ENCODE assay signal across 9 cellular contexts in the genomic region with DNA sequence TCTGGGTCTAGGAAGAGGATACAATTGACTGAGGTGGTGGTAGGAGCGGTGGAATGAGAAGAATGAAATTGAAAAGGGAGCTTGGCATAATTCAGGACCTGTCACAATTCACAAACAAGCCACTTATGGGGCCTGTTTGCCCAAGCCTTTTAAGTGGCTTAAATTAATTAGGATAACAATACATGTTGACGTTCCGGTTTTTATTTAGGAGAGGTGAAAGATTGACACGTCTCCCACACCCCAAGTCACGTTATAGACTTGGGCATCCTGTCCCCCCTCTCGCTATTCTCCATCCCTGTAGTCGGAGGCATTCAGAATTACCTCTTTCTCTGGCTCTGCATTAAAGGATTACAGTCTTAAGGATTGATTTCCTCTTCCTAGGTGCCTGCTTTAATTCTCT. TPM values are rescaled to one million over a fixed set of nuclear protein-coding genes. Genes with fewer than 3 reads are reported as not detected.
DNase-seq lines count a peak whose midpoint lies in the region; ATAC-seq, FAIRE-seq and TF ChIP-seq lines count a peak whose summit lies in the region.
"Had no signal": no experiment of that assay in that cellular context is flagged by ENCODE, and none has a peak within 500 bp of the region (broad histone marks: within the 10 kb centered on the region; RNA-seq: fewer than 3 reads in every experiment).

No MANE protein-coding gene starts in this region.

- POLR2A ChIA-PET in activated CD4-positive, alpha-beta memory T cell treated with anti-CD3 and anti-CD28 coated beads for 36 hours (lab: Charles Lee): interaction anchor here (0.9 to 2.3 kb wide), 2 partner anchors 15 to 53 kb away, joined by 3 to 10 read pairs; a partner anchor contains a TSS

- H3K27me3 Mint-ChIP-seq in T-helper 1 cell treated with Interleukin-12 subunit alpha and Interleukin-12 subunit beta and Interleukin-4 antibody, amounts not matched to agents 30 μg/mL and 1 μg/mL, for 36 hours (ENCODE audit: low read depth): peaks cover 15% of the 10 kb centered on the region
- H3K27me3 Mint-ChIP-seq in activated CD4-positive, alpha-beta memory T cell treated with anti-CD3 and anti-CD28 coated beads for 36 hours: no peaks in the 10 kb centered on the region
- no peaks in the 10 kb centered on the region for H3K27me3 Mint-ChIP-seq in stimulated activated naive CD8-positive, alpha-beta T cell treated with anti-CD3 and anti-CD28 coated beads, Interleukin-15, amount 100 ng/mL, for 72 hours

- no peak for FAIRE-seq in GM12892 (lab: Jason Lieb, UNC)

- H3K9me3 Mint-ChIP-seq in T-helper 1 cell treated with Interleukin-12 subunit alpha and Interleukin-12 subunit beta and Interleukin-4 antibody, amounts not matched to agents 30 μg/mL and 1 μg/mL, for 36 hours: no peaks in the 10 kb centered on the region
- no peaks in the 10 kb centered on the region for H3K9me3 Mint-ChIP-seq in activated CD4-positive, alpha-beta memory T cell treated with anti-CD3 and anti-CD28 coated beads for 36 hours
- no peaks in the 10 kb centered on the region for H3K9me3 Mint-ChIP-seq in stimulated activated naive CD8-positive, alpha-beta T cell treated with anti-CD3 and anti-CD28 coated beads, Interleukin-15, amount 100 ng/mL, for 72 hours

- TF ChIP-seq POLR2A in GM12892 (IDR thresholded peaks at IDR 0.05; ENCODE audit: low read depth, low read length): no peak

- peaks cover 23% of the 10 kb centered on the region for H3K4me1 Mint-ChIP-seq in T-helper 1 cell treated with Interleukin-12 subunit alpha and Interleukin-12 subunit beta and Interleukin-4 antibody, amounts not matched to agents 30 μg/mL and 1 μg/mL, for 36 hours (ENCODE audit: low read depth)
- H3K4me1 Mint-ChIP-seq in activated CD4-positive, alpha-beta memory T cell treated with anti-CD3 and anti-CD28 coated beads for 36 hours (ENCODE audit: low read depth): peaks cover 19% of the 10 kb centered on the region
- H3K4me1 Mint-ChIP-seq in stimulated activated naive CD8-positive, alpha-beta T cell treated with anti-CD3 and anti-CD28 coated beads, Interleukin-15, amount 100 ng/mL, for 72 hours: peaks cover 28% of the 10 kb centered on the region

- no peaks in the 10 kb centered on the region for H3K9me3 ChIP-seq in iPS-18c (ENCODE audit: control insufficient read depth, insufficient read depth, low read length)

- peaks cover 10% of the 10 kb centered on the region for H3K36me3 Mint-ChIP-seq in T-helper 1 cell treated with Interleukin-12 subunit alpha and Interleukin-12 subunit beta and Interleukin-4 antibody, amounts not matched to agents 30 μg/mL and 1 μg/mL, for 36 hours (ENCODE audit: low read depth)
- no peaks in the 10 kb centered on the region for H3K36me3 Mint-ChIP-seq in activated CD4-positive, alpha-beta memory T cell treated with anti-CD3 and anti-CD28 coated beads for 36 hours

- intact Hi-C loops in activated CD4-positive, alpha-beta memory T cell treated with anti-CD3 and anti-CD28 coated beads for 36 hours (cut with micrococcal nuclease): loop anchor here (10.0 kb wide), 1 partner anchor 547 kb away; no protein-coding TSS in a partner anchor

- peak overlapping the region; percentile 98 for H3K4me3 Mint-ChIP-seq in T-helper 1 cell treated with Interleukin-12 subunit alpha and Interleukin-12 subunit beta and Interleukin-4 antibody, amounts not matched to agents 30 μg/mL and 1 μg/mL, for 36 hours
- H3K4me3 Mint-ChIP-seq in activated CD4-positive, alpha-beta memory T cell treated with anti-CD3 and anti-CD28 coated beads for 36 hours: peak overlapping the region; percentile 87
- peak overlapping the region; percentile 92 for H3K4me3 Mint-ChIP-seq in stimulated activated naive CD8-positive, alpha-beta T cell treated with anti-CD3 and anti-CD28 coated beads, Interleukin-15, amount 100 ng/mL, for 72 hours

- peak overlapping the region; percentile 49; the same call in 1 of the 2 replicates for H3K4me3 ChIP-seq in iPS-18c (ENCODE audit: insufficient read depth, low read depth, low read length)

- CTCF ChIA-PET in activated CD4-positive, alpha-beta memory T cell treated with anti-CD3 and anti-CD28 coated beads for 36 hours (lab: Charles Lee): interaction anchor here (0.9 to 14.1 kb wide), 6 partner anchors 12 to 52 kb away, joined by 3 to 269 read pairs (median 5); a partner anchor contains a TSS

- DNase-seq in T-helper 1 cell (no peak), HCEC 1CT (no peak), GM12892 (ENCODE audit: insufficient read length) (no peak)
- DNase-seq in activated CD4-positive, alpha-beta memory T cell treated with anti-CD3 and anti-CD28 coated beads for 36 hours: no peak
- DNase-seq in stimulated activated naive CD8-positive, alpha-beta T cell treated with anti-CD3 and anti-CD28 coated beads, Interleukin-15, amount 100 ng/mL, for 72 hours: no peak

- ATAC-seq in stimulated activated naive CD8-positive, alpha-beta T cell treated with anti-CD3 and anti-CD28 coated beads, Interleukin-15, amount 100 ng/mL, for 72 hours: no peak
- no peak for ATAC-seq in GM19397 (IDR thresholded peaks at IDR 0.05; ENCODE audit: unreplicated experiment)

- peak overlapping the region; percentile 94 for H3K27ac Mint-ChIP-seq in T-helper 1 cell treated with Interleukin-12 subunit alpha and Interleukin-12 subunit beta and Interleukin-4 antibody, amounts not matched to agents 30 μg/mL and 1 μg/mL, for 36 hours
- H3K27ac Mint-ChIP-seq in activated CD4-positive, alpha-beta memory T cell treated with anti-CD3 and anti-CD28 coated beads for 36 hours: peak overlapping the region; percentile 77
- peak overlapping the region; percentile 89 to 94 for H3K27ac Mint-ChIP-seq in stimulated activated naive CD8-positive, alpha-beta T cell treated with anti-CD3 and anti-CD28 coated beads, Interleukin-15, amount 100 ng/mL, for 72 hours

RNA-seq across cellular contexts. Expression of a gene that starts 1.0 kb away (rescaled TPM):
- 10 to 100 TPM; 21.2 to 23.7 TPM for total RNA-seq in activated CD4-positive, alpha-beta memory T cell treated with anti-CD3 and anti-CD28 coated beads for 36 hours
- 24.5 TPM for polyA plus RNA-seq in GM12892 (2012; ENCODE audit: missing spikeins)

RNA-seq across cellular contexts. Expression of a gene that starts 23.6 kb away (rescaled TPM):
- total RNA-seq in activated CD4-positive, alpha-beta memory T cell treated with anti-CD3 and anti-CD28 coated beads for 36 hours: not detected
- polyA plus RNA-seq in GM12892 (2012; ENCODE audit: missing spikeins): not detected
- total RNA-seq: urinary bladder had no signal
- polyA plus RNA-seq: urinary bladder had no signal

RNA-seq across cellular contexts. Expression of a gene that starts 52.3 kb away (rescaled TPM):
- 100 to 1,000 TPM; 378 TPM for total RNA-seq in activated CD4-positive, alpha-beta memory T cell treated with anti-CD3 and anti-CD28 coated beads for 36 hours
- polyA plus RNA-seq in GM12892 (2012; ENCODE audit: missing spikeins): 687 TPM
